Comparison of ENCODE assay signal across 1 cellular context in the genomic region with DNA sequence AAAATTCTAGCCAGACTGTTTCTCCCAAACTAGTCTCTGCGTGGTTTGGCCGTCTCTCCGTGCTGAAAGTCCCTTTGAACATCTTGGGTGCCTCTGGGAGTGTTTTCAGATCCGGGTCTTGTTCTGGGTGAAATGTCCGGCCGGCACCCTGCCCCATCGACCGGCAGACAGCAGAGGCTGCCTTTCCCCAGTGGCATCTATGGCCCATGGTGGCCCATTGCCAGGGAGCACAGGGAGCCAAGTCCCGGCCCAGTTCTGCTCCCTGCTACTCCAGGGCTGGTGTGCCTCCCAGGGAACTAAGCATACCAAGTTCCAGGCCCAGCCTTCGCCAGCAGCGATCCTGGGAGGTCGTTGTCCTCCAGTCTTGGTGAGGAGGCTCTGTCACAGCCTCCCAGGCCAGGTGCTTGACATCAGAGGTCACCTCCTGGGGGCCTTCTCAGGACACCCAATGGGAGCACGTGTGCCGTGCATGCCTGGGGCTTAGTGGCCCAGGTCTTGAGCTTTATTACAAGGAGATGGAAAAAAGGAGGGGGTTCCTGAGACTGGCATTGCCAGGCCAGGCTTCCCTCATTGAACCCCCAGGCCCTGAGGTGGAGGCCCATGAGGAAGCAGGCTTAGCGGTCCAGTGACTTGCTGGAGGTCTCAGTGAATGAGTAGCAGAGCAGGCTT.
TF ChIP-seq lines count a peak whose summit lies in the region.

No MANE protein-coding gene starts in this region.

TF ChIP-seq in HepG2, 621 proteins besides CTCF, POLR2A, EP300 and RAD21 (continued from another document):
- no peak; the same call in 1 of the 2 replicates for TF ChIP-seq ELF3 (CRISPR knock-in tag; IDR thresholded peaks at IDR 0.05)
- peak; percentile 45; the same call in 1 of the 2 replicates for TF ChIP-seq ZSCAN22 (CRISPR knock-in tag; IDR thresholded peaks at IDR 0.05)
- 0 out of 2 replicates have a peak, but pooled peaks have one; percentile 44 for TF ChIP-seq ZNF83 (CRISPR knock-in tag; IDR thresholded peaks at IDR 0.05; ENCODE audit: borderline replicate concordance)
- no peak for TF ChIP-seq MEF2D (CRISPR knock-in tag; IDR thresholded peaks at IDR 0.05)
- TF ChIP-seq, protein P1, sequence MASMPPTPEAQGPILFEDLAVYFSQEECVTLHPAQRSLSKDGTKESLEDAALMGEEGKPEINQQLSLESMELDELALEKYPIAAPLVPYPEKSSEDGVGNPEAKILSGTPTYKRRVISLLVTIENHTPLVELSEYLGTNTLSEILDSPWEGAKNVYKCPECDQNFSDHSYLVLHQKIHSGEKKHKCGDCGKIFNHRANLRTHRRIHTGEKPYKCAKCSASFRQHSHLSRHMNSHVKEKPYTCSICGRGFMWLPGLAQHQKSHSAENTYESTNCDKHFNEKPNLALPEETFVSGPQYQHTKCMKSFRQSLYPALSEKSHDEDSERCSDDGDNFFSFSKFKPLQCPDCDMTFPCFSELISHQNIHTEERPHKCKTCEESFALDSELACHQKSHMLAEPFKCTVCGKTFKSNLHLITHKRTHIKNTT (CRISPR knock-in tag; IDR thresholded peaks at IDR 0.05): no peak
- TF ChIP-seq NR2F1 (CRISPR knock-in tag; IDR thresholded peaks at IDR 0.05): peak in 1 of 2 experiments; percentile 21; a peak in 1 of 4 replicates
- no peak for TF ChIP-seq SATB2 (CRISPR knock-in tag; IDR thresholded peaks at IDR 0.05)
- TF ChIP-seq MLX (CRISPR knock-in tag; IDR thresholded peaks at IDR 0.05): peak; percentile 74; the same call in 1 of the 2 replicates
- TF ChIP-seq, protein P2, sequence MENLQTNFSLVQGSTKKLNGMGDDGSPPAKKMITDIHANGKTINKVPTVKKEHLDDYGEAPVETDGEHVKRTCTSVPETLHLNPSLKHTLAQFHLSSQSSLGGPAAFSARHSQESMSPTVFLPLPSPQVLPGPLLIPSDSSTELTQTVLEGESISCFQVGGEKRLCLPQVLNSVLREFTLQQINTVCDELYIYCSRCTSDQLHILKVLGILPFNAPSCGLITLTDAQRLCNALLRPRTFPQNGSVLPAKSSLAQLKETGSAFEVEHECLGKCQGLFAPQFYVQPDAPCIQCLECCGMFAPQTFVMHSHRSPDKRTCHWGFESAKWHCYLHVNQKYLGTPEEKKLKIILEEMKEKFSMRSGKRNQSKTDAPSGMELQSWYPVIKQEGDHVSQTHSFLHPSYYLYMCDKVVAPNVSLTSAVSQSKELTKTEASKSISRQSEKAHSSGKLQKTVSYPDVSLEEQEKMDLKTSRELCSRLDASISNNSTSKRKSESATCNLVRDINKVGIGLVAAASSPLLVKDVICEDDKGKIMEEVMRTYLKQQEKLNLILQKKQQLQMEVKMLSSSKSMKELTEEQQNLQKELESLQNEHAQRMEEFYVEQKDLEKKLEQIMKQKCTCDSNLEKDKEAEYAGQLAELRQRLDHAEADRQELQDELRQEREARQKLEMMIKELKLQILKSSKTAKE (CRISPR knock-in tag; IDR thresholded peaks at IDR 0.05; ENCODE audit: borderline replicate concordance): 0 out of 2 replicates have a peak, but pooled peaks have one; percentile 34
- TF ChIP-seq MTA1 (CRISPR knock-in tag; IDR thresholded peaks at IDR 0.05; ENCODE audit: borderline replicate concordance): no peak; the same call in 1 of the 2 replicates
- peak; percentile 19; the same call in 1 of the 2 replicates for TF ChIP-seq ZNF616 (CRISPR knock-in tag; IDR thresholded peaks at IDR 0.05; ENCODE audit: low read depth)
- TF ChIP-seq ZSCAN12 (CRISPR knock-in tag; IDR thresholded peaks at IDR 0.05): no peak
- no peak for TF ChIP-seq CC2D1A (CRISPR knock-in tag; IDR thresholded peaks at IDR 0.05)
- TF ChIP-seq, protein P3, sequence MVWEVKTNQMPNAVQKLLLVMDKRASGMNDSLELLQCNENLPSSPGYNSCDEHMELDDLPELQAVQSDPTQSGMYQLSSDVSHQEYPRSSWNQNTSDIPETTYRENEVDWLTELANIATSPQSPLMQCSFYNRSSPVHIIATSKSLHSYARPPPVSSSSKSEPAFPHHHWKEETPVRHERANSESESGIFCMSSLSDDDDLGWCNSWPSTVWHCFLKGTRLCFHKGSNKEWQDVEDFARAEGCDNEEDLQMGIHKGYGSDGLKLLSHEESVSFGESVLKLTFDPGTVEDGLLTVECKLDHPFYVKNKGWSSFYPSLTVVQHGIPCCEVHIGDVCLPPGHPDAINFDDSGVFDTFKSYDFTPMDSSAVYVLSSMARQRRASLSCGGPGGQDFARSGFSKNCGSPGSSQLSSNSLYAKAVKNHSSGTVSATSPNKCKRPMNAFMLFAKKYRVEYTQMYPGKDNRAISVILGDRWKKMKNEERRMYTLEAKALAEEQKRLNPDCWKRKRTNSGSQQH (CRISPR knock-in tag; IDR thresholded peaks at IDR 0.05; ENCODE audit: low read depth): no peak
- TF ChIP-seq ZNF770 (CRISPR knock-in tag; IDR thresholded peaks at IDR 0.05): peak; percentile 95
- 0 out of 2 replicates have a peak, but pooled peaks have one; percentile 2 for TF ChIP-seq SAP130 (CRISPR knock-in tag; IDR thresholded peaks at IDR 0.05; ENCODE audit: low read depth)
- TF ChIP-seq ZNF598 (CRISPR knock-in tag; IDR thresholded peaks at IDR 0.05; ENCODE audit: borderline replicate concordance): peak; percentile 83; the same call in 1 of the 2 replicates
- 0 out of 2 replicates have a peak, but pooled peaks have one; percentile 31 for TF ChIP-seq GZF1 (CRISPR knock-in tag; IDR thresholded peaks at IDR 0.05)
- TF ChIP-seq, protein P4, sequence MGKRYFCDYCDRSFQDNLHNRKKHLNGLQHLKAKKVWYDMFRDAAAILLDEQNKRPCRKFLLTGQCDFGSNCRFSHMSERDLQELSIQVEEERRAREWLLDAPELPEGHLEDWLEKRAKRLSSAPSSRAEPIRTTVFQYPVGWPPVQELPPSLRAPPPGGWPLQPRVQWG (CRISPR knock-in tag; IDR thresholded peaks at IDR 0.05; ENCODE audit: borderline replicate concordance, low read depth): no peak
- TF ChIP-seq MXD4 (CRISPR knock-in tag; IDR thresholded peaks at IDR 0.05): 0 out of 2 replicates have a peak, but pooled peaks have one; percentile 35
- TF ChIP-seq ZNF646 (CRISPR knock-in tag; IDR thresholded peaks at IDR 0.05): no peak
- TF ChIP-seq ZFP1 (CRISPR knock-in tag; IDR thresholded peaks at IDR 0.05): no peak
- peak; percentile 44; the same call in 1 of the 2 replicates for TF ChIP-seq ZNF547 (CRISPR knock-in tag; IDR thresholded peaks at IDR 0.05)
- TF ChIP-seq ZNF33A (CRISPR knock-in tag; IDR thresholded peaks at IDR 0.05; ENCODE audit: borderline replicate concordance): no peak
- no peak for TF ChIP-seq RFXANK (CRISPR knock-in tag; IDR thresholded peaks at IDR 0.05)
- no peak; the same call in 1 of the 2 replicates for TF ChIP-seq AKAP8 (CRISPR knock-in tag; IDR thresholded peaks at IDR 0.05)
- no peak for TF ChIP-seq SMAD3 (CRISPR knock-in tag; IDR thresholded peaks at IDR 0.05)
- peak; percentile 7; the same call in 1 of the 2 replicates for TF ChIP-seq NFKB2 (CRISPR knock-in tag; IDR thresholded peaks at IDR 0.05; ENCODE audit: borderline replicate concordance)
- no peak for TF ChIP-seq RNF2 (conservative IDR thresholded peaks at IDR 0.05; ENCODE audit: low read depth)
- TF ChIP-seq GATAD2A (CRISPR knock-in tag; IDR thresholded peaks at IDR 0.05): no peak
- TF ChIP-seq ZNF280B (CRISPR knock-in tag; IDR thresholded peaks at IDR 0.05; ENCODE audit: borderline replicate concordance): 0 out of 2 replicates have a peak, but pooled peaks have one; percentile 33
- no peak for TF ChIP-seq ZNF879 (CRISPR knock-in tag; IDR thresholded peaks at IDR 0.05)
- 0 out of 2 replicates have a peak, but pooled peaks have one; percentile 11 for TF ChIP-seq ZNF430 (CRISPR knock-in tag; IDR thresholded peaks at IDR 0.05)
- TF ChIP-seq ZNF30 (CRISPR knock-in tag; IDR thresholded peaks at IDR 0.05): no peak
